Comparison of ENCODE assay signal across 1 cellular context in genomic region chr2:88085602-88086001, GRCh38.
TF ChIP-seq lines count a peak whose summit lies in the region.

No MANE protein-coding gene starts in this region.

TF ChIP-seq in H1, 55 proteins besides CTCF, POLR2A, EP300 and RAD21:
- TF ChIP-seq CBX5 (IDR thresholded peaks at IDR 0.05; ENCODE audit: low read depth, low read length): no peak
- no peak for TF ChIP-seq TAF7 (optimal IDR thresholded peaks at IDR 0.05; ENCODE audit: borderline replicate concordance, low read depth, low read length)
- no peak for TF ChIP-seq CREB1 (IDR thresholded peaks at IDR 0.05)
- no peak for TF ChIP-seq E2F6 (IDR thresholded peaks at IDR 0.05)
- TF ChIP-seq, protein P1, sequence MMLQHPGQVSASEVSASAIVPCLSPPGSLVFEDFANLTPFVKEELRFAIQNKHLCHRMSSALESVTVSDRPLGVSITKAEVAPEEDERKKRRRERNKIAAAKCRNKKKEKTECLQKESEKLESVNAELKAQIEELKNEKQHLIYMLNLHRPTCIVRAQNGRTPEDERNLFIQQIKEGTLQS (IDR thresholded peaks at IDR 0.05; ENCODE audit: insufficient read depth, low read depth, low read length): no peak
- TF ChIP-seq BRCA1 (IDR thresholded peaks at IDR 0.05; ENCODE audit: low read depth, low read length): no peak
- TF ChIP-seq ASH2L (IDR thresholded peaks at IDR 0.05; ENCODE audit: low read length): no peak
- TF ChIP-seq JUND (IDR thresholded peaks at IDR 0.05; ENCODE audit: low read length): no peak
- TF ChIP-seq RNF2 (IDR thresholded peaks at IDR 0.05; ENCODE audit: borderline replicate concordance, low read depth, low read length, missing control alignments, poor library complexity, severe bottlenecking): no peak
- TF ChIP-seq POLR2AphosphoS5 (IDR thresholded peaks at IDR 0.05; ENCODE audit: low read depth, low read length): no peak
- TF ChIP-seq HDAC2 (IDR thresholded peaks at IDR 0.05; ENCODE audit: borderline replicate concordance in 1 of 2, low read depth in 2 of 2, low read length in 2 of 2): no peak
- no peak for TF ChIP-seq SIRT6 (IDR thresholded peaks at IDR 0.05; ENCODE audit: low read length)
- TF ChIP-seq HDAC6 (IDR thresholded peaks at IDR 0.05; ENCODE audit: low read depth, low read length): no peak
- no peak for TF ChIP-seq KDM4A (IDR thresholded peaks at IDR 0.05; ENCODE audit: low read depth, low read length, severe bottlenecking)
